ENCODE assay signal across 1 cellular context in the genomic region with DNA sequence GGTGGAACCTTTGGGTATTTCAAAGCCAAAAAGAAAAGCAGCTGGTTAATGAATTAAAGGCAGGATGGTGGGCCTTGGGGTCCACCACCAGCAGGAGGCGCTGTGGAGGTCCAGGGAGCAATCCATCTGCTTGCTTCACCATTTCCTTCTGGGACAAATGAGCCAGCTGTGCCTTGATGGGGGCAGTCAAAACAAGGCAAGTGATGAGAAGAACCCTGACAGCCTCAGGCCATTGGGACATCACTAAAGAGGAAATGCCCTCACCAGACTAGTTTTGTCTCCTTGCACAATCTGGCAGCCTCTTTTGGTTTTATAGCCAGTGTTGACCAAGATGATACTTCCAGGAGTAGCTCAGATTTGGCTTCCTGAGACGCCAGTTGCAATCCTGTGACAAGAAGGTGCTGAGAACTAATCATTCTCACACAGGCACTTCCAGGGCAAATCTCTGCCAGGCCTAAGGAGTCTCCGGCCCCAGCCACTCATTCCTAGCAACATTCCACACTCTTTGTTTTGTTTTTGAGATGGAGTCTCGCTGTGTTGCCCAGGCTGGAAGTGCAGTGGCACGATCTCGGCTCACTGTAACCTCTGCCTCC.
TF ChIP-seq lines count a peak whose summit lies in the region.

No MANE protein-coding gene starts in this region.

TF ChIP-seq in K562, 482 proteins besides CTCF, POLR2A, EP300 and RAD21 (continued from another document and continues in another):
- TF ChIP-seq, protein P1, sequence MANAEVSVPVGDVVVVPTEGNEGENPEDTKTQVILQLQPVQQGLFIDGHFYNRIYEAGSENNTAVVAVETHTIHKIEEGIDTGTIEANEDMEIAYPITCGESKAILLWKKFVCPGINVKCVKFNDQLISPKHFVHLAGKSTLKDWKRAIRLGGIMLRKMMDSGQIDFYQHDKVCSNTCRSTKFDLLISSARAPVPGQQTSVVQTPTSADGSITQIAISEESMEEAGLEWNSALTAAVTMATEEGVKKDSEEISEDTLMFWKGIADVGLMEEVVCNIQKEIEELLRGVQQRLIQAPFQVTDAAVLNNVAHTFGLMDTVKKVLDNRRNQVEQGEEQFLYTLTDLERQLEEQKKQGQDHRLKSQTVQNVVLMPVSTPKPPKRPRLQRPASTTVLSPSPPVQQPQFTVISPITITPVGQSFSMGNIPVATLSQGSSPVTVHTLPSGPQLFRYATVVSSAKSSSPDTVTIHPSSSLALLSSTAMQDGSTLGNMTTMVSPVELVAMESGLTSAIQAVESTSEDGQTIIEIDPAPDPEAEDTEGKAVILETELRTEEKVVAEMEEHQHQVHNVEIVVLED (CRISPR knock-in tag; IDR thresholded peaks at IDR 0.05) = no peak
- TF ChIP-seq, protein P2, sequence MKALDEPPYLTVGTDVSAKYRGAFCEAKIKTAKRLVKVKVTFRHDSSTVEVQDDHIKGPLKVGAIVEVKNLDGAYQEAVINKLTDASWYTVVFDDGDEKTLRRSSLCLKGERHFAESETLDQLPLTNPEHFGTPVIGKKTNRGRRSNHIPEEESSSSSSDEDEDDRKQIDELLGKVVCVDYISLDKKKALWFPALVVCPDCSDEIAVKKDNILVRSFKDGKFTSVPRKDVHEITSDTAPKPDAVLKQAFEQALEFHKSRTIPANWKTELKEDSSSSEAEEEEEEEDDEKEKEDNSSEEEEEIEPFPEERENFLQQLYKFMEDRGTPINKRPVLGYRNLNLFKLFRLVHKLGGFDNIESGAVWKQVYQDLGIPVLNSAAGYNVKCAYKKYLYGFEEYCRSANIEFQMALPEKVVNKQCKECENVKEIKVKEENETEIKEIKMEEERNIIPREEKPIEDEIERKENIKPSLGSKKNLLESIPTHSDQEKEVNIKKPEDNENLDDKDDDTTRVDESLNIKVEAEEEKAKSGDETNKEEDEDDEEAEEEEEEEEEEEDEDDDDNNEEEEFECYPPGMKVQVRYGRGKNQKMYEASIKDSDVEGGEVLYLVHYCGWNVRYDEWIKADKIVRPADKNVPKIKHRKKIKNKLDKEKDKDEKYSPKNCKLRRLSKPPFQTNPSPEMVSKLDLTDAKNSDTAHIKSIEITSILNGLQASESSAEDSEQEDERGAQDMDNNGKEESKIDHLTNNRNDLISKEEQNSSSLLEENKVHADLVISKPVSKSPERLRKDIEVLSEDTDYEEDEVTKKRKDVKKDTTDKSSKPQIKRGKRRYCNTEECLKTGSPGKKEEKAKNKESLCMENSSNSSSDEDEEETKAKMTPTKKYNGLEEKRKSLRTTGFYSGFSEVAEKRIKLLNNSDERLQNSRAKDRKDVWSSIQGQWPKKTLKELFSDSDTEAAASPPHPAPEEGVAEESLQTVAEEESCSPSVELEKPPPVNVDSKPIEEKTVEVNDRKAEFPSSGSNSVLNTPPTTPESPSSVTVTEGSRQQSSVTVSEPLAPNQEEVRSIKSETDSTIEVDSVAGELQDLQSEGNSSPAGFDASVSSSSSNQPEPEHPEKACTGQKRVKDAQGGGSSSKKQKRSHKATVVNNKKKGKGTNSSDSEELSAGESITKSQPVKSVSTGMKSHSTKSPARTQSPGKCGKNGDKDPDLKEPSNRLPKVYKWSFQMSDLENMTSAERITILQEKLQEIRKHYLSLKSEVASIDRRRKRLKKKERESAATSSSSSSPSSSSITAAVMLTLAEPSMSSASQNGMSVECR (CRISPR knock-in tag; IDR thresholded peaks at IDR 0.05) = no peak
- TF ChIP-seq GABPB1 (CRISPR knock-in tag; IDR thresholded peaks at IDR 0.05) (0 out of 2 replicates have a peak, but pooled peaks have one; percentile 29), HDAC1 (IDR thresholded peaks at IDR 0.05) (no peak), NFRKB (IDR thresholded peaks at IDR 0.05; ENCODE audit: low read depth) (no peak), MAFG (tag; conservative IDR thresholded peaks at IDR 0.05) (no peak), KLF1 (tag; IDR thresholded peaks at IDR 0.05) (no peak), TRIM28 (IDR thresholded peaks at IDR 0.05) (no peak), ATF1 (CRISPR knock-in tag; IDR thresholded peaks at IDR 0.05) (no peak), ATF1 (tag; IDR thresholded peaks at IDR 0.05) (no peak), ZNF696 (CRISPR knock-in tag; conservative IDR thresholded peaks at IDR 0.05) (no peak), CSDE1 (IDR thresholded peaks at IDR 0.05) (no peak), TAF1 (IDR thresholded peaks at IDR 0.05; ENCODE audit: control insufficient read depth, extremely low read depth, insufficient read depth, low read length, severe bottlenecking) (no peak), TSC22D4 (tag; IDR thresholded peaks at IDR 0.05) (no peak), BMI1 (IDR thresholded peaks at IDR 0.05; ENCODE audit: low read length) (no peak), TEAD2 (tag; IDR thresholded peaks at IDR 0.05) (no peak), ZNF766 (CRISPR knock-in tag; conservative IDR thresholded peaks at IDR 0.05) (no peak), ZNF589 (CRISPR knock-in tag; IDR thresholded peaks at IDR 0.05; ENCODE audit: low read depth) (no peak), ZBTB7A (IDR thresholded peaks at IDR 0.05; ENCODE audit: borderline replicate concordance, control insufficient read depth, low read depth, low read length) (peak; percentile 71; the same call in 1 of the 2 replicates), SMARCE1 (IDR thresholded peaks at IDR 0.05) (no peak), ZNF347 (CRISPR knock-in tag; IDR thresholded peaks at IDR 0.05; ENCODE audit: low read depth) (no peak), MCM2 (IDR thresholded peaks at IDR 0.05; ENCODE audit: low read depth) (no peak), SRSF1 (IDR thresholded peaks at IDR 0.05; ENCODE audit: low read depth, low read length) (no peak), FOXJ2 (tag; IDR thresholded peaks at IDR 0.05) (no peak), SMARCC2 (IDR thresholded peaks at IDR 0.05; ENCODE audit: low read depth) (no peak), ETV1 (tag; conservative IDR thresholded peaks at IDR 0.05; ENCODE audit: low read depth) (0 out of 2 replicates have a peak, but pooled peaks have one; percentile 33), ZNF174 (CRISPR knock-in tag; IDR thresholded peaks at IDR 0.05) (no peak), SLC30A9 (CRISPR knock-in tag; IDR thresholded peaks at IDR 0.05) (no peak), MYC (IDR thresholded peaks at IDR 0.05; ENCODE audit: low read depth, low read length) (peak; percentile 53; the same call in 1 of the 2 replicates), MYC (CRISPR knock-in tag; IDR thresholded peaks at IDR 0.05; ENCODE audit: borderline replicate concordance, low read depth) (no peak), ZNF23 (CRISPR knock-in tag; IDR thresholded peaks at IDR 0.05) (no peak), CCNT2 (IDR thresholded peaks at IDR 0.05; ENCODE audit: borderline replicate concordance, extremely low read depth, insufficient read length, low read depth, low read length) (no peak), BRF1 (IDR thresholded peaks at IDR 0.05; ENCODE audit: borderline replicate concordance, extremely low read depth, insufficient read length) (no peak), ZNF232 (CRISPR knock-in tag; IDR thresholded peaks at IDR 0.05) (no peak), ARHGAP35 (IDR thresholded peaks at IDR 0.05; ENCODE audit: partially characterized antibody) (no peak), ZNF3 (CRISPR knock-in tag; IDR thresholded peaks at IDR 0.05) (no peak), CXXC5 (CRISPR knock-in tag; IDR thresholded peaks at IDR 0.05) (0 out of 2 replicates have a peak, but pooled peaks have one; percentile 12), KDM4B (IDR thresholded peaks at IDR 0.05; ENCODE audit: borderline replicate concordance in 2 of 2, low read depth in 1 of 2) (no peak), TEAD1 (CRISPR knock-in tag; IDR thresholded peaks at IDR 0.05) (no peak)
- TF ChIP-seq, protein P3, sequence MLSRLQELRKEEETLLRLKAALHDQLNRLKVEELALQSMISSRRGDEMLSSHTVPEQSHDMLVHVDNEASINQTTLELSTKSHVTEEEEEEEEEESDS (CRISPR knock-in tag; IDR thresholded peaks at IDR 0.05) = no peak
- TF ChIP-seq, protein P4, sequence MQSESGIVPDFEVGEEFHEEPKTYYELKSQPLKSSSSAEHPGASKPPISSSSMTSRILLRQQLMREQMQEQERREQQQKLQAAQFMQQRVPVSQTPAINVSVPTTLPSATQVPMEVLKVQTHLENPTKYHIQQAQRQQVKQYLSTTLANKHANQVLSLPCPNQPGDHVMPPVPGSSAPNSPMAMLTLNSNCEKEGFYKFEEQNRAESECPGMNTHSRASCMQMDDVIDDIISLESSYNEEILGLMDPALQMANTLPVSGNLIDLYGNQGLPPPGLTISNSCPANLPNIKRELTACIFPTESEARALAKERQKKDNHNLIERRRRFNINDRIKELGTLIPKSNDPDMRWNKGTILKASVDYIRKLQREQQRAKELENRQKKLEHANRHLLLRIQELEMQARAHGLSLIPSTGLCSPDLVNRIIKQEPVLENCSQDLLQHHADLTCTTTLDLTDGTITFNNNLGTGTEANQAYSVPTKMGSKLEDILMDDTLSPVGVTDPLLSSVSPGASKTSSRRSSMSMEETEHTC (IDR thresholded peaks at IDR 0.05) = no peak
- TF ChIP-seq, protein P5, sequence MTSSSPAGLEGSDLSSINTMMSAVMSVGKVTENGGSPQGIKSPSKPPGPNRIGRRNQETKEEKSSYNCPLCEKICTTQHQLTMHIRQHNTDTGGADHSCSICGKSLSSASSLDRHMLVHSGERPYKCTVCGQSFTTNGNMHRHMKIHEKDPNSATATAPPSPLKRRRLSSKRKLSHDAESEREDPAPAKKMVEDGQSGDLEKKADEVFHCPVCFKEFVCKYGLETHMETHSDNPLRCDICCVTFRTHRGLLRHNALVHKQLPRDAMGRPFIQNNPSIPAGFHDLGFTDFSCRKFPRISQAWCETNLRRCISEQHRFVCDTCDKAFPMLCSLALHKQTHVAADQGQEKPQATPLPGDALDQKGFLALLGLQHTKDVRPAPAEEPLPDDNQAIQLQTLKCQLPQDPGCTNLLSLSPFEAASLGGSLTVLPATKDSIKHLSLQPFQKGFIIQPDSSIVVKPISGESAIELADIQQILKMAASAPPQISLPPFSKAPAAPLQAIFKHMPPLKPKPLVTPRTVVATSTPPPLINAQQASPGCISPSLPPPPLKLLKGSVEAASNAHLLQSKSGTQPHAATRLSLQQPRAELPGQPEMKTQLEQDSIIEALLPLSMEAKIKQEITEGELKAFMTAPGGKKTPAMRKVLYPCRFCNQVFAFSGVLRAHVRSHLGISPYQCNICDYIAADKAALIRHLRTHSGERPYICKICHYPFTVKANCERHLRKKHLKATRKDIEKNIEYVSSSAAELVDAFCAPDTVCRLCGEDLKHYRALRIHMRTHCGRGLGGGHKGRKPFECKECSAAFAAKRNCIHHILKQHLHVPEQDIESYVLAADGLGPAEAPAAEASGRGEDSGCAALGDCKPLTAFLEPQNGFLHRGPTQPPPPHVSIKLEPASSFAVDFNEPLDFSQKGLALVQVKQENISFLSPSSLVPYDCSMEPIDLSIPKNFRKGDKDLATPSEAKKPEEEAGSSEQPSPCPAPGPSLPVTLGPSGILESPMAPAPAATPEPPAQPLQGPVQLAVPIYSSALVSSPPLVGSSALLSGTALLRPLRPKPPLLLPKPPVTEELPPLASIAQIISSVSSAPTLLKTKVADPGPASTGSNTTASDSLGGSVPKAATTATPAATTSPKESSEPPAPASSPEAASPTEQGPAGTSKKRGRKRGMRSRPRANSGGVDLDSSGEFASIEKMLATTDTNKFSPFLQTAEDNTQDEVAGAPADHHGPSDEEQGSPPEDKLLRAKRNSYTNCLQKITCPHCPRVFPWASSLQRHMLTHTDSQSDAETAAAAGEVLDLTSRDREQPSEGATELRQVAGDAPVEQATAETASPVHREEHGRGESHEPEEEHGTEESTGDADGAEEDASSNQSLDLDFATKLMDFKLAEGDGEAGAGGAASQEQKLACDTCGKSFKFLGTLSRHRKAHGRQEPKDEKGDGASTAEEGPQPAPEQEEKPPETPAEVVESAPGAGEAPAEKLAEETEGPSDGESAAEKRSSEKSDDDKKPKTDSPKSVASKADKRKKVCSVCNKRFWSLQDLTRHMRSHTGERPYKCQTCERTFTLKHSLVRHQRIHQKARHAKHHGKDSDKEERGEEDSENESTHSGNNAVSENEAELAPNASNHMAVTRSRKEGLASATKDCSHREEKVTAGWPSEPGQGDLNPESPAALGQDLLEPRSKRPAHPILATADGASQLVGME (CRISPR knock-in tag; IDR thresholded peaks at IDR 0.05) = no peak
- TF ChIP-seq, protein P6, sequence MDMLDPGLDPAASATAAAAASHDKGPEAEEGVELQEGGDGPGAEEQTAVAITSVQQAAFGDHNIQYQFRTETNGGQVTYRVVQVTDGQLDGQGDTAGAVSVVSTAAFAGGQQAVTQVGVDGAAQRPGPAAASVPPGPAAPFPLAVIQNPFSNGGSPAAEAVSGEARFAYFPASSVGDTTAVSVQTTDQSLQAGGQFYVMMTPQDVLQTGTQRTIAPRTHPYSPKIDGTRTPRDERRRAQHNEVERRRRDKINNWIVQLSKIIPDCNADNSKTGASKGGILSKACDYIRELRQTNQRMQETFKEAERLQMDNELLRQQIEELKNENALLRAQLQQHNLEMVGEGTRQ (CRISPR knock-in tag; IDR thresholded peaks at IDR 0.05) = no peak
- TF ChIP-seq, protein P7, sequence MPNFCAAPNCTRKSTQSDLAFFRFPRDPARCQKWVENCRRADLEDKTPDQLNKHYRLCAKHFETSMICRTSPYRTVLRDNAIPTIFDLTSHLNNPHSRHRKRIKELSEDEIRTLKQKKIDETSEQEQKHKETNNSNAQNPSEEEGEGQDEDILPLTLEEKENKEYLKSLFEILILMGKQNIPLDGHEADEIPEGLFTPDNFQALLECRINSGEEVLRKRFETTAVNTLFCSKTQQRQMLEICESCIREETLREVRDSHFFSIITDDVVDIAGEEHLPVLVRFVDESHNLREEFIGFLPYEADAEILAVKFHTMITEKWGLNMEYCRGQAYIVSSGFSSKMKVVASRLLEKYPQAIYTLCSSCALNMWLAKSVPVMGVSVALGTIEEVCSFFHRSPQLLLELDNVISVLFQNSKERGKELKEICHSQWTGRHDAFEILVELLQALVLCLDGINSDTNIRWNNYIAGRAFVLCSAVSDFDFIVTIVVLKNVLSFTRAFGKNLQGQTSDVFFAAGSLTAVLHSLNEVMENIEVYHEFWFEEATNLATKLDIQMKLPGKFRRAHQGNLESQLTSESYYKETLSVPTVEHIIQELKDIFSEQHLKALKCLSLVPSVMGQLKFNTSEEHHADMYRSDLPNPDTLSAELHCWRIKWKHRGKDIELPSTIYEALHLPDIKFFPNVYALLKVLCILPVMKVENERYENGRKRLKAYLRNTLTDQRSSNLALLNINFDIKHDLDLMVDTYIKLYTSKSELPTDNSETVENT (CRISPR knock-in tag; IDR thresholded peaks at IDR 0.05) = no peak
- TF ChIP-seq, protein P8, sequence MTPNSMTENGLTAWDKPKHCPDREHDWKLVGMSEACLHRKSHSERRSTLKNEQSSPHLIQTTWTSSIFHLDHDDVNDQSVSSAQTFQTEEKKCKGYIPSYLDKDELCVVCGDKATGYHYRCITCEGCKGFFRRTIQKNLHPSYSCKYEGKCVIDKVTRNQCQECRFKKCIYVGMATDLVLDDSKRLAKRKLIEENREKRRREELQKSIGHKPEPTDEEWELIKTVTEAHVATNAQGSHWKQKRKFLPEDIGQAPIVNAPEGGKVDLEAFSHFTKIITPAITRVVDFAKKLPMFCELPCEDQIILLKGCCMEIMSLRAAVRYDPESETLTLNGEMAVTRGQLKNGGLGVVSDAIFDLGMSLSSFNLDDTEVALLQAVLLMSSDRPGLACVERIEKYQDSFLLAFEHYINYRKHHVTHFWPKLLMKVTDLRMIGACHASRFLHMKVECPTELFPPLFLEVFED (CRISPR knock-in tag; conservative IDR thresholded peaks at IDR 0.05) = no peak
